Comparison of ENCODE assay signal across 8 cellular contexts in genomic region chr16:30698139-30698815, GRCh38. TPM values are rescaled to one million over a fixed set of nuclear protein-coding genes. Genes with fewer than 3 reads are reported as not detected.
A peak's percentile ranks its signal among the peaks of the same experiment; 100 is the strongest.
DNase-seq lines count a peak whose midpoint lies in the region; ATAC-seq and TF ChIP-seq lines count a peak whose summit lies in the region.

No MANE protein-coding gene starts in this region.

- intact Hi-C loops in mucosa of descending colon (cut with DNase I, micrococcal nuclease) = no loop called here

- peaks cover 23% of the 10 kb centered on the region for H3K36me3 ChIP-seq in OCI-LY3 (replicated peaks; ENCODE audit: low read depth, low read length)
- H3K36me3 ChIP-seq in mucosa of descending colon (ENCODE audit: low read depth) = no peaks in the 10 kb centered on the region

- H3K4me1 ChIP-seq in OCI-LY3 (ENCODE audit: low read length) = peaks cover 19% of the 10 kb centered on the region
- peaks cover 13% of the 10 kb centered on the region for H3K4me1 ChIP-seq in mucosa of descending colon (ENCODE audit: low read depth)

- H3K4me3 ChIP-seq in OCI-LY3 (ENCODE audit: low read length) = peak overlapping the region; percentile 94
- peak overlapping the region; percentile 92 for H3K4me3 ChIP-seq in epithelial cell of esophagus (ENCODE audit: low read length)
- H3K4me3 ChIP-seq in mucosa of descending colon = peak overlapping the region; percentile 94

- ATAC-seq in GM21529 (IDR thresholded peaks at IDR 0.05; ENCODE audit: unreplicated experiment) = peak; percentile 63
- ATAC-seq in mucosa of descending colon = peak; percentile 88

- H3K27ac ChIP-seq in OCI-LY3 (ENCODE audit: low read length) = peak overlapping the region; percentile 92

- no peaks in the 10 kb centered on the region for H3K27me3 ChIP-seq in OCI-LY3 (ENCODE audit: low read depth, low read length)

- H4K20me1 ChIP-seq in OCI-LY3 (ENCODE audit: insufficient read depth, low read length) = peaks cover 13% of the 10 kb centered on the region

- H2AFZ ChIP-seq in OCI-LY3 (ENCODE audit: low read depth, low read length) = peak overlapping the region; percentile 65; the same call in 1 of the 2 replicates

- H3K9ac ChIP-seq in OCI-LY3 (ENCODE audit: low read length) = peak overlapping the region; percentile 100

- peak overlapping the region; percentile 68 for H3K4me2 ChIP-seq in OCI-LY3 (ENCODE audit: low read length)

- peaks cover 37% of the 10 kb centered on the region for H3K79me2 ChIP-seq in OCI-LY3 (ENCODE audit: low read length)

- peak; percentile 94 for DNase-seq in DMS153 (lab: John Stamatoyannopoulos, UW)
- DNase-seq in HuH-7.5 (ENCODE audit: low spot score) = peak; percentile 93
- peak; percentile 99 for DNase-seq in activated T-cell treated with anti-CD3 and anti-CD28 coated beads for 24 hours (ENCODE audit: low read depth)
- DNase-seq in epithelial cell of esophagus (ENCODE audit: low read depth) = peak; percentile 98
- DNase-seq in mucosa of descending colon = peak; percentile 98 to 100 (median 99)
- peak; percentile 97 for DNase-seq in stimulated activated CD8-positive, alpha-beta memory T cell treated with anti-CD3 and anti-CD28 coated beads, Interleukin-2, amount 100 ng/mL, for 48 hours (ENCODE audit: low read depth in 2 of 2)

- TF ChIP-seq CTCF in OCI-LY3 (IDR thresholded peaks at IDR 0.05; ENCODE audit: low read depth, low read length) = no peak
- TF ChIP-seq CTCF in epithelial cell of esophagus (IDR thresholded peaks at IDR 0.05; ENCODE audit: insufficient read depth, low read depth, low read length, missing control alignments) = no peak
- no peak for TF ChIP-seq CTCF in mucosa of descending colon (IDR thresholded peaks at IDR 0.05)

- no peaks in the 10 kb centered on the region for H3K9me3 ChIP-seq in OCI-LY3 (ENCODE audit: insufficient read depth, low read length)
- no peaks in the 10 kb centered on the region for H3K9me3 ChIP-seq in mucosa of descending colon

RNA-seq across cellular contexts. Expression of gene SRCAP, which starts 0.7 kb away (rescaled TPM):
- total RNA-seq in mucosa of descending colon = 10 to 100 TPM; 64.8 to 88.9 (median 65.4) TPM

RNA-seq across cellular contexts. Expression of gene FBRS, which starts 40.0 kb away (rescaled TPM):
- 10 to 100 TPM; 82.6 to 97.1 (median 85.8) TPM for total RNA-seq in mucosa of descending colon

RNA-seq across cellular contexts. Expression of gene PRR14, which starts 47.5 kb away (rescaled TPM):
- 10 to 100 TPM; 42.1 to 65.6 (median 45.6) TPM for total RNA-seq in mucosa of descending colon

RNA-seq across cellular contexts. Expression of gene PHKG2, which starts 49.9 kb away (rescaled TPM):
- 10 to 100 TPM; 32.1 to 37.6 (median 33.0) TPM for total RNA-seq in mucosa of descending colon

Comparison
In these comparisons a context has a peak if more than half of its experiments do, and no peak if none do; other contexts are left out.
1. Peak in every context shown above with its lines: DNase-seq, ATAC-seq, H3K4me3 ChIP-seq and H3K27ac ChIP-seq.